Comparison of ENCODE assay signal across 8 cellular contexts in the genomic region with DNA sequence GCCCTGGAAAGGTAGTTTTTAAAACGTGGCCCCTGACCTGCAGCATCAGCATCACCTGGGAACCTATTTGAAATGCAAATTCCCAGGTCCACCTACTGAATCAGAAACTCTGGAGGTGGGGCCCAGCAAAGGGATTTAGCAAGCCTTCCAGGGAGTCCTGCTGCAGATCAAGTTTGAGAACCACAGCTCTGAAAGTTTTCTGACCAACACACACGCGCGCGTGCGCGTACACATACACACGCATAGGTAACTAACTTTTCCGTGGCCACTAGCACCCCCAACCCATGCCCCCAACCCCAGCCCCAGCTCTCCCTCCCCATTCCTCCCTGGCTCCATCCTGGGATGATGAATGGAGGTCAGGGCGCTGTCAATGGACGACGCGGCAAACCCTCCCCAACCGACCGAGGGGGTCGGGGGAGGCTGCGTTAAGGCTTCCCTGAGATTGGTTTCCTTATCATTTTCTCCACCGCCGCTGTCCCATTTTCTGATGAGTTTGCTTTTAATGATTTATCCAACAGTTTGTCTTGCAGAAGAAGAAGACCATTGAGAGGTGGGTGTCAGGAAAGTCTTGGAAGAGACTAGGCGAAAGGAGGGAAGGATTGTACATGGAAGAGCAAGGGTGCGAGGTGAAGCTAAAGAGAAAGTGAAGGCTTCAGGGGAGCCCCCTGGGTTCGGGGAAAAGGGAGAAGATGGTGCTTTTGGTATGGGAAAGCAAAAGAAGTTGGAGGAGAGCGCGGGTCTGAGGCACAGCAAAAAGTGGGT. TPM values are rescaled to one million over a fixed set of nuclear protein-coding genes. Genes with fewer than 3 reads are reported as not detected.
A peak's percentile ranks its signal among the peaks of the same experiment; 100 is the strongest.
DNase-seq lines count a peak whose midpoint lies in the region; ATAC-seq and TF ChIP-seq lines count a peak whose summit lies in the region.

No MANE protein-coding gene starts in this region.

- CTCF ChIA-PET in HCT116 (lab: Charles Lee) = no interaction called here

- H3K9me2 ChIP-seq in HCT116 (ENCODE audit: insufficient read depth) = no peaks in the 10 kb centered on the region

- POLR2A ChIA-PET in HCT116 (lab: Charles Lee) = no interaction called here

- TF ChIP-seq POLR2A in HCT116 (IDR thresholded peaks at IDR 0.05; ENCODE audit: borderline replicate concordance, extremely low read depth, insufficient read depth, insufficient read length) (no peak), adrenal gland (IDR thresholded peaks at IDR 0.05) (no peak)

- no peak for TF ChIP-seq CTCF in HCT116 (IDR thresholded peaks at IDR 0.05 in 2 of 3, conservative IDR thresholded peaks at IDR 0.05 in 1 of 3; ENCODE audit: borderline replicate concordance in 1 of 3, insufficient read depth in 1 of 3, low read depth in 2 of 3, low read length in 2 of 3)
- TF ChIP-seq CTCF in adrenal gland (IDR thresholded peaks at IDR 0.05) = no peak

- no peaks in the 10 kb centered on the region for H4K20me1 ChIP-seq in HCT116 (ENCODE audit: insufficient read depth)

- TF ChIP-seq RAD21 in HCT116 (IDR thresholded peaks at IDR 0.05; ENCODE audit: low read depth) = no peak

- H3K27me3 ChIP-seq in HCT116 (ENCODE audit: insufficient read depth, low read length) = no peaks in the 10 kb centered on the region
- H3K27me3 ChIP-seq in adrenal gland = no peaks in the 10 kb centered on the region
- H3K27me3 ChIP-seq in iPS-18a (ENCODE audit: control insufficient read depth, insufficient read depth, low read length) = peaks cover 19% of the 10 kb centered on the region
- H3K27me3 ChIP-seq in skeletal muscle tissue (ENCODE audit: control insufficient read depth in 3 of 3, insufficient read depth in 3 of 3, low read length in 3 of 3) = peaks cover 11 to 33% (median 25%) of the 10 kb centered on the region in 3 donors

- 12 to 23% (median 15%) methylated on average over 21 to 24 of the region's 24 CpGs for WGBS in adrenal gland, 4 donors

- no peaks in the 10 kb centered on the region for H3K79me2 ChIP-seq in HCT116 (ENCODE audit: insufficient read depth, low read length)

- peak overlapping the region; percentile 58 to 81 for H3K4me3 ChIP-seq in HCT116 (replicated peaks in 1 of 2; ENCODE audit: low read depth in 1 of 2, low read length in 2 of 2)
- H3K4me3 ChIP-seq in adrenal gland = peak overlapping the region in 2 of 4 donors; percentile 33 to 84
- peak overlapping the region; percentile 85 for H3K4me3 ChIP-seq in iPS-18a (ENCODE audit: low read length)
- H3K4me3 ChIP-seq in skeletal muscle tissue (ENCODE audit: low read length in 3 of 3) = peak overlapping the region; percentile 68 to 87 (median 81)

- H3K27ac ChIP-seq in HCT116 (ENCODE audit: low read depth, low read length) (no peak overlapping the region), adrenal gland (peak overlapping the region in 4 of 5 donors; percentile 45 to 90 (median 70)), iPS-18a (ENCODE audit: low read length) (no peak overlapping the region), skeletal muscle tissue (ENCODE audit: low read depth, low read length) (peak overlapping the region; percentile 72)

- no TSS peak for BruUV-seq in HCT116 (replicated peaks; lab: Mats Ljungman, UMichigan)

- H3K9me3 ChIP-seq in HCT116 (ENCODE audit: control insufficient read depth in 1 of 2, insufficient read depth in 1 of 2, low read depth in 1 of 2, low read length in 2 of 2) (no peaks in the 10 kb centered on the region), adrenal gland (replicated peaks in 1 of 3) (no peaks in the 10 kb centered on the region), iPS-18a (ENCODE audit: control insufficient read depth, low read depth, low read length) (no peaks in the 10 kb centered on the region), skeletal muscle tissue (ENCODE audit: control insufficient read depth in 3 of 3, low read length in 3 of 3) (no peaks in the 10 kb centered on the region)

- no peak for DNase-seq in HCT116 (ENCODE audit: low read depth, low spot score)
- no peak for DNase-seq in adrenal gland
- no peak for DNase-seq in hypothalamus (lab: John Stamatoyannopoulos, UW)

- ATAC-seq in HCT116 (0 out of 2 replicates have a peak, but pooled peaks have one; percentile 4), HG03432 (IDR thresholded peaks at IDR 0.05; ENCODE audit: unreplicated experiment) (no peak), HG02642 (IDR thresholded peaks at IDR 0.05; ENCODE audit: poor library complexity, unreplicated experiment) (no peak), GM21825 (IDR thresholded peaks at IDR 0.05; ENCODE audit: unreplicated experiment) (no peak)

- H2AFZ ChIP-seq in HCT116 (ENCODE audit: low read depth, low read length, poor library complexity, severe bottlenecking) = peak overlapping the region; percentile 86

- RAD21 ChIA-PET in HCT116 (lab: Charles Lee; ENCODE audit: low non-redundant PET in 1 of 2, low total read pairs in 2 of 2, uncharacterized antibody in 2 of 2, unreplicated experiment in 2 of 2) = no interaction called here

- intact Hi-C loops in HCT116 (cut with micrococcal nuclease) (no loop called here), adrenal gland (cut with DNase I) (no loop called here)

- H3K9ac ChIP-seq in HCT116 (ENCODE audit: low read length) (peak overlapping the region; percentile 63), iPS-18a (ENCODE audit: low read length) (peak overlapping the region; percentile 60), skeletal muscle tissue (ENCODE audit: low read depth in 1 of 3, low read length in 3 of 3) (peak overlapping the region in 2 of 3 donors; percentile 75 to 81)

- H3K4me2 ChIP-seq in HCT116 (ENCODE audit: low read length) = peak overlapping the region; percentile 91

- peaks cover 7 to 17% of the 10 kb centered on the region in 2 experiments for H3K4me1 ChIP-seq in HCT116 (ENCODE audit: control insufficient read depth in 1 of 2, insufficient read depth in 2 of 2, low read length in 2 of 2)
- no peaks in the 10 kb centered on the region for H3K4me1 ChIP-seq in adrenal gland (replicated peaks in 1 of 2)
- H3K4me1 ChIP-seq in iPS-18a (ENCODE audit: control insufficient read depth, low read depth, low read length) = peaks cover 38% of the 10 kb centered on the region
- peaks cover 10 to 19% (median 13%) of the 10 kb centered on the region in 3 donors for H3K4me1 ChIP-seq in skeletal muscle tissue (ENCODE audit: control insufficient read depth in 3 of 3, insufficient read depth in 3 of 3, low read length in 3 of 3)

- H3K36me3 ChIP-seq in HCT116 (ENCODE audit: control insufficient read depth in 1 of 2, insufficient read depth in 2 of 2, low read length in 2 of 2) = no peaks in the 10 kb centered on the region
- no peaks in the 10 kb centered on the region for H3K36me3 ChIP-seq in adrenal gland (replicated peaks in 1 of 2)
- no peaks in the 10 kb centered on the region for H3K36me3 ChIP-seq in iPS-18a (ENCODE audit: control insufficient read depth, low read depth, low read length)
- H3K36me3 ChIP-seq in skeletal muscle tissue (ENCODE audit: control insufficient read depth in 3 of 3, insufficient read depth in 3 of 3, low read length in 3 of 3) = no peaks in the 10 kb centered on the region

TF ChIP-seq in HCT116, 20 proteins besides CTCF, POLR2A, EP300 and RAD21:
- TF ChIP-seq SIN3A (IDR thresholded peaks at IDR 0.05; ENCODE audit: low read depth) (no peak), JUND (IDR thresholded peaks at IDR 0.05) (no peak)
- TF ChIP-seq, protein P1, sequence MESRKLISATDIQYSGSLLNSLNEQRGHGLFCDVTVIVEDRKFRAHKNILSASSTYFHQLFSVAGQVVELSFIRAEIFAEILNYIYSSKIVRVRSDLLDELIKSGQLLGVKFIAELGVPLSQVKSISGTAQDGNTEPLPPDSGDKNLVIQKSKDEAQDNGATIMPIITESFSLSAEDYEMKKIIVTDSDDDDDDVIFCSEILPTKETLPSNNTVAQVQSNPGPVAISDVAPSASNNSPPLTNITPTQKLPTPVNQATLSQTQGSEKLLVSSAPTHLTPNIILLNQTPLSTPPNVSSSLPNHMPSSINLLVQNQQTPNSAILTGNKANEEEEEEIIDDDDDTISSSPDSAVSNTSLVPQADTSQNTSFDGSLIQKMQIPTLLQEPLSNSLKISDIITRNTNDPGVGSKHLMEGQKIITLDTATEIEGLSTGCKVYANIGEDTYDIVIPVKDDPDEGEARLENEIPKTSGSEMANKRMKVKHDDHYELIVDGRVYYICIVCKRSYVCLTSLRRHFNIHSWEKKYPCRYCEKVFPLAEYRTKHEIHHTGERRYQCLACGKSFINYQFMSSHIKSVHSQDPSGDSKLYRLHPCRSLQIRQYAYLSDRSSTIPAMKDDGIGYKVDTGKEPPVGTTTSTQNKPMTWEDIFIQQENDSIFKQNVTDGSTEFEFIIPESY (IDR thresholded peaks at IDR 0.05; ENCODE audit: extremely low read depth, insufficient replicate concordance, low read length) = no peak
- TF ChIP-seq, protein P2, sequence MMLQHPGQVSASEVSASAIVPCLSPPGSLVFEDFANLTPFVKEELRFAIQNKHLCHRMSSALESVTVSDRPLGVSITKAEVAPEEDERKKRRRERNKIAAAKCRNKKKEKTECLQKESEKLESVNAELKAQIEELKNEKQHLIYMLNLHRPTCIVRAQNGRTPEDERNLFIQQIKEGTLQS (IDR thresholded peaks at IDR 0.05) = no peak

RNA-seq across cellular contexts. Expression of a gene that starts 0.6 kb away (rescaled TPM):
- total RNA-seq in HCT116 (2021; ENCODE audit: unreplicated experiment) (3.3 TPM), adrenal gland (10 to 100 TPM in 4 of 8 donors, 1 to 10 TPM in 4; 6.7 to 22.3 (median 12.4) TPM), skeletal muscle tissue (28.7 TPM)
- 1.2 and 2.0 TPM in 2 replicates for polyA plus RNA-seq in HCT116 (2012)
- 10 to 100 TPM in 1 of 3 donors, 1 to 10 TPM in 2; 1.9 to 10.2 (median 9.3) TPM for polyA plus RNA-seq in adrenal gland

Comparison
In these comparisons a context has a peak if more than half of its experiments do, and no peak if none do; other contexts are left out.
1. H3K27ac ChIP-seq: peak in adrenal gland (4 of 5) and skeletal muscle tissue (single experiment); none in HCT116 (single experiment) and iPS-18a (single experiment).
2. Peak in every context shown above with its lines, with median percentiles within 50 percentile points of each other: H3K9ac ChIP-seq.